24 cellular contexts compared by ENCODE assay signal in the genomic region with DNA sequence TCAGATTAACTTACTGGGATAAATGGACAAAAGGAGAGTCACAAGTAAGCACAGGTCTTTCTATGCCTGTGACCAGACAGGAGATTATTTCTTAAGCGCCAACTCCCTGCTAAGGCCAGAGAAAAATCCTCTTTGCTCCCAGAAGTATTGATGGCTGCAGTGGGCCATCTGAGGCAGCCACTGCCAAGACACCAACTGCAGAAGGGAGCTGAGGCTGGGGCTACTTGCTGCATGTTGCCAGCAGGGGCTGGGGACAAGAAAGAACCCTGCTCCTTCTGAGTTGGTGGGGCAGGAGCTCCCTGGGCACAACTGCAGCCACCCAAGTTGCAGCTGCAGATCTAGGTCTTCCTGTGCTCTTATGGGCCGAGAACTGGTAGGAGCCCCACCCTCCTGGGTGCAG.
"Had no signal": no experiment of that assay in that cellular context is flagged by ENCODE, and none has a peak within 500 bp of the region (broad histone marks: within the 10 kb centered on the region; RNA-seq: fewer than 3 reads in every experiment).

No MANE protein-coding gene starts in this region.

- H3K27me3 Mint-ChIP-seq: dendritic cell treated with granulocyte-macrophage colony-stimulating factor and Interleukin-4, amounts not matched to agents 40 ng/mL and 50 ng/mL, for 4 days; effector memory CD8-positive, alpha-beta T cell; naive B cell had no signal

- H3K27me3 ChIP-seq: colonic mucosa, esophagus muscularis mucosa, foreskin keratinocyte, gastroesophageal sphincter, heart left ventricle, hepatocyte, left lung had no signal

- H3K36me3 ChIP-seq: colonic mucosa, esophagus muscularis mucosa, gastroesophageal sphincter, heart left ventricle, left lung, lower lobe of right lung had no signal

- H2AFZ ChIP-seq: hepatocyte had no signal

- H3K4me3 ChIP-seq: colonic mucosa, esophagus muscularis mucosa, gastroesophageal sphincter, heart left ventricle, hepatocyte, left lung, lower lobe of right lung, mucosa of descending colon had no signal

- H3K4me1 Mint-ChIP-seq: immature natural killer cell, mesothelial cell of epicardium, naive B cell had no signal

- ATAC-seq: effector memory CD8-positive, alpha-beta T cell; foreskin keratinocyte; gastroesophageal sphincter; heart left ventricle; left cardiac atrium; left lung; left ventricle myocardium superior; lower lobe of right lung; mucosa of descending colon had no signal

- H3K27ac ChIP-seq: colonic mucosa, esophagus muscularis mucosa, foreskin keratinocyte, gastroesophageal sphincter, heart left ventricle, hepatocyte, left lung, lower lobe of right lung had no signal

- H3K4me3 Mint-ChIP-seq: dendritic cell treated with granulocyte-macrophage colony-stimulating factor and Interleukin-4, amounts not matched to agents 40 ng/mL and 50 ng/mL, for 4 days; effector memory CD8-positive, alpha-beta T cell; immature natural killer cell; mesothelial cell of epicardium; naive B cell had no signal

- H3K27ac Mint-ChIP-seq: dendritic cell treated with granulocyte-macrophage colony-stimulating factor and Interleukin-4, amounts not matched to agents 40 ng/mL and 50 ng/mL, for 4 days; effector memory CD8-positive, alpha-beta T cell; immature natural killer cell; mesothelial cell of epicardium; naive B cell had no signal

- H3K36me3 Mint-ChIP-seq: immature natural killer cell, mesothelial cell of epicardium, naive B cell had no signal

- DNase-seq: colonic mucosa; cortex of kidney; effector CD8-positive, alpha-beta T cell; effector memory CD8-positive, alpha-beta T cell; foreskin keratinocyte; heart left ventricle; hypothalamus; immature natural killer cell; left cardiac atrium; left ventricle myocardium superior; lower lobe of right lung; mesenchymal stem cell; naive B cell had no signal

- H3K4me2 ChIP-seq: hepatocyte had no signal

- H3K79me2 ChIP-seq: hepatocyte had no signal

- FAIRE-seq: endothelial cell of umbilical vein, frontal cortex, islet of Langerhans, keratinocyte had no signal

- H3K4me1 ChIP-seq: colonic mucosa, foreskin keratinocyte, gastroesophageal sphincter, heart left ventricle, left lung, lower lobe of right lung had no signal

- H3K9me3 Mint-ChIP-seq: dendritic cell treated with granulocyte-macrophage colony-stimulating factor and Interleukin-4, amounts not matched to agents 40 ng/mL and 50 ng/mL, for 4 days had no signal

- H3K9me3 ChIP-seq: colonic mucosa, esophagus muscularis mucosa, gastroesophageal sphincter, lower lobe of right lung, mucosa of descending colon had no signal
